In genomic region chr20:61991476-61991875, GRCh38 we compare ENCODE assay signal across 26 cellular contexts.
DNase-seq lines count a peak whose midpoint lies in the region; ATAC-seq and TF ChIP-seq lines count a peak whose summit lies in the region.
"Had no signal": no experiment of that assay in that cellular context is flagged by ENCODE, and none has a peak within 500 bp of the region (broad histone marks: within the 10 kb centered on the region; RNA-seq: fewer than 3 reads in every experiment).

No MANE protein-coding gene starts in this region.

- no peak overlapping the region for H3K27ac ChIP-seq in GM23248
- H3K27ac ChIP-seq: PC-9 had no signal

- H2AFZ ChIP-seq in GM23248: no peak overlapping the region
- H2AFZ ChIP-seq: PC-9 had no signal

- H3K4me1 ChIP-seq in GM23248 (ENCODE audit: insufficient read depth) (no peaks in the 10 kb centered on the region), BE2C (no peaks in the 10 kb centered on the region)

- no peaks in the 10 kb centered on the region for H3K79me2 ChIP-seq in GM23248 (ENCODE audit: insufficient read depth)

- H3K4me3 Mint-ChIP-seq in activated naive CD8-positive, alpha-beta T cell treated with anti-CD3 and anti-CD28 coated beads, Interleukin-2, amount 50 U/mL, for 24 hours: no peak overlapping the region
- no peak overlapping the region for H3K4me3 Mint-ChIP-seq in T-helper 2 cell treated with Interferon-gamma antibody and Interleukin-4, amounts not matched to agents 5 μg/mL and 100 μg/mL, for 36 hours
- H3K4me3 Mint-ChIP-seq: CD4-positive, alpha-beta memory T cell had no signal

- H3K4me3 ChIP-seq in GM23248: no peak overlapping the region
- H3K4me3 ChIP-seq in foreskin fibroblast (ENCODE audit: low read depth in 1 of 2, low read length in 2 of 2): no peak overlapping the region
- H3K4me3 ChIP-seq in BE2C (ENCODE audit: low read depth, low read length): no peak overlapping the region
- H3K4me3 ChIP-seq: GM12878, K562, PC-9 had no signal

- H3K9me3 ChIP-seq in GM23248 (ENCODE audit: low read depth) (no peaks in the 10 kb centered on the region), BE2C (no peaks in the 10 kb centered on the region)

- peaks cover 3% of the 10 kb centered on the region for H3K4me1 Mint-ChIP-seq in activated naive CD8-positive, alpha-beta T cell treated with anti-CD3 and anti-CD28 coated beads, Interleukin-2, amount 50 U/mL, for 24 hours
- H3K4me1 Mint-ChIP-seq in T-helper 2 cell treated with Interferon-gamma antibody and Interleukin-4, amounts not matched to agents 5 μg/mL and 100 μg/mL, for 36 hours (ENCODE audit: low read depth): no peaks in the 10 kb centered on the region

- no peaks in the 10 kb centered on the region for H3F3A ChIP-seq in GM23248 (ENCODE audit: insufficient read depth)

- H3K9me3 Mint-ChIP-seq in activated naive CD8-positive, alpha-beta T cell treated with anti-CD3 and anti-CD28 coated beads, Interleukin-2, amount 50 U/mL, for 24 hours: peaks cover 22% of the 10 kb centered on the region
- peaks cover 38% of the 10 kb centered on the region for H3K9me3 Mint-ChIP-seq in T-helper 2 cell treated with Interferon-gamma antibody and Interleukin-4, amounts not matched to agents 5 μg/mL and 100 μg/mL, for 36 hours

- in situ Hi-C loops in GM23248 (cut with MboI): no loop called here

- WGBS in GM23248 (ENCODE audit: low coverage in 1 of 2, low lambda C conversion rate in 2 of 2, missing lambda C conversion rate in 2 of 2), 2 experiments: 92 to 96% methylated on average over 6 of the region's 6 CpGs

- H3K36me3 ChIP-seq in GM23248 (ENCODE audit: low read depth) (peaks cover 14% of the 10 kb centered on the region), BE2C (peaks cover 57% of the 10 kb centered on the region)

- no peak overlapping the region for H3K9ac ChIP-seq in GM23248

- TF ChIP-seq CTCF in foreskin fibroblast (IDR thresholded peaks at IDR 0.05; ENCODE audit: low read depth, low read length) (no peak), BE2C (IDR thresholded peaks at IDR 0.05; ENCODE audit: low read depth, low read length) (no peak)

- peaks cover 76% of the 10 kb centered on the region for H3K36me3 Mint-ChIP-seq in activated naive CD8-positive, alpha-beta T cell treated with anti-CD3 and anti-CD28 coated beads, Interleukin-2, amount 50 U/mL, for 24 hours (ENCODE audit: low read depth)
- peaks cover 85% of the 10 kb centered on the region for H3K36me3 Mint-ChIP-seq in T-helper 2 cell treated with Interferon-gamma antibody and Interleukin-4, amounts not matched to agents 5 μg/mL and 100 μg/mL, for 36 hours (ENCODE audit: low read depth)

- no peaks in the 10 kb centered on the region for H3K9me2 ChIP-seq in GM23248 (ENCODE audit: insufficient read depth)

- DNase-seq in GM23248 (peak; percentile 14), RPMI7951 (ENCODE audit: low read depth) (peak; percentile 28), erythroblast (lab: John Stamatoyannopoulos, UW) (peak; percentile 24 to 42), foreskin fibroblast (peak; percentile 4 to 36), BE2C (no peak), inferior parietal cortex (ENCODE audit: extremely low spot score) (no peak)
- no peak for DNase-seq in activated naive CD8-positive, alpha-beta T cell treated with anti-CD3 and anti-CD28 coated beads, Interleukin-2, amount 50 U/mL, for 24 hours
- no peak for DNase-seq in T-helper 2 cell treated with Interferon-gamma antibody and Interleukin-4, amounts not matched to agents 5 μg/mL and 100 μg/mL, for 36 hours (ENCODE audit: low spot score)
- DNase-seq: C1 segment of cervical spinal cord; CD4-positive, alpha-beta memory T cell; COR-L47; GDM1; HCEC 1CT; Kasumi-1; NCI-H1048; NCI-H1417; NCI-H1694; NCI-H2029 treated with DMSO at 0.1 percent for 48 hours; NCI-H446 treated with DMSO at 0.1 percent for 48 hours; NCI-H526; NCI-H82; PC-9; Right ventricle myocardium superior; RPMI8226 had no signal

- H3K4me2 ChIP-seq in GM23248 (ENCODE audit: unreplicated experiment): no peak overlapping the region
- H3K4me2 ChIP-seq: PC-9 had no signal

- no peak for TF ChIP-seq POLR2A in erythroblast (IDR thresholded peaks at IDR 0.05; ENCODE audit: low read length)

- no peaks in the 10 kb centered on the region for H4K20me1 ChIP-seq in GM23248 (ENCODE audit: insufficient read depth)

- no peak for ATAC-seq in activated naive CD8-positive, alpha-beta T cell treated with anti-CD3 and anti-CD28 coated beads, Interleukin-2, amount 50 U/mL, for 24 hours
- ATAC-seq: GM12878, K562 had no signal

- H3K27me3 Mint-ChIP-seq in activated naive CD8-positive, alpha-beta T cell treated with anti-CD3 and anti-CD28 coated beads, Interleukin-2, amount 50 U/mL, for 24 hours: no peaks in the 10 kb centered on the region
- H3K27me3 Mint-ChIP-seq in T-helper 2 cell treated with Interferon-gamma antibody and Interleukin-4, amounts not matched to agents 5 μg/mL and 100 μg/mL, for 36 hours (ENCODE audit: low read depth): no peaks in the 10 kb centered on the region
- H3K27me3 Mint-ChIP-seq: CD4-positive, alpha-beta memory T cell had no signal

- H3K27ac Mint-ChIP-seq in activated naive CD8-positive, alpha-beta T cell treated with anti-CD3 and anti-CD28 coated beads, Interleukin-2, amount 50 U/mL, for 24 hours: no peak overlapping the region
- no peak overlapping the region for H3K27ac Mint-ChIP-seq in T-helper 2 cell treated with Interferon-gamma antibody and Interleukin-4, amounts not matched to agents 5 μg/mL and 100 μg/mL, for 36 hours

- no peaks in the 10 kb centered on the region for H3K27me3 ChIP-seq in GM23248 (replicated peaks; ENCODE audit: insufficient read depth)
- no peaks in the 10 kb centered on the region for H3K27me3 ChIP-seq in BE2C

Comparison
In these comparisons a context has a peak if more than half of its experiments do, and no peak if none do; other contexts are left out.
1. DNase-seq: peak in GM23248 (single experiment), RPMI7951 (single experiment), erythroblast (2 of 2) and foreskin fibroblast (2 of 2); none in BE2C (single experiment), inferior parietal cortex (single experiment), activated naive CD8-positive, alpha-beta T cell treated with anti-CD3 and anti-CD28 coated beads, Interleukin-2, amount 50 U/mL, for 24 hours (single experiment) and T-helper 2 cell treated with Interferon-gamma antibody and Interleukin-4, amounts not matched to agents 5 μg/mL and 100 μg/mL, for 36 hours (single experiment).